ENCODE assay signal across 8 cellular contexts in the genomic region with DNA sequence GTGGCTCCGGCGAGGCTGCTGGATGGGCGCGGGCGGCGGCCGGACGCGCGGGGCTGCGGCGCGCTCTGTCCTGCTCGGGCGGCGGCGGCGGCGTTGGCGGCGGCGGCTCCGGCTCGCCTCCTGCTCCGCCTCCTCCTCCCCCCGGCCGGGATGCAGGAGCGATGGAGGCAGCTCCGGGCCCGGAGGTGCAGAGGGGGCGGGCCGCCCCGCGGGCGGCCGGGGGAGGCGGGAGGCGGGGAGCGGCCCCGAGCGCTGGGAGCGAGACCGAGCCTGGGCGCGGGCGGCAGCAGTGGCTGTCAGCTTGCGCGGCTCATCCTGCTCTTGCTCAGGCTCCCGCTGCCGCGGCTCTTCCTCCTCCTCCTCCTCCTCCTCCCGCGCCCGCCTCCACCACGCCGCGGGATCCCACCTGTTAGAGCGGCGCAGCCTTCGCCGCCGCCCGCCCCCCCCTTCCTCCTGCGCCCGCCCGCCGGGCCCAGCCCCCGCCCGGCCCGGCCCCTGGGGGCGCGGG. TPM values are rescaled to one million over a fixed set of nuclear protein-coding genes. Genes with fewer than 3 reads are reported as not detected.
DNase-seq lines count a peak whose midpoint lies in the region; ATAC-seq and TF ChIP-seq lines count a peak whose summit lies in the region.

A gene with protein sequence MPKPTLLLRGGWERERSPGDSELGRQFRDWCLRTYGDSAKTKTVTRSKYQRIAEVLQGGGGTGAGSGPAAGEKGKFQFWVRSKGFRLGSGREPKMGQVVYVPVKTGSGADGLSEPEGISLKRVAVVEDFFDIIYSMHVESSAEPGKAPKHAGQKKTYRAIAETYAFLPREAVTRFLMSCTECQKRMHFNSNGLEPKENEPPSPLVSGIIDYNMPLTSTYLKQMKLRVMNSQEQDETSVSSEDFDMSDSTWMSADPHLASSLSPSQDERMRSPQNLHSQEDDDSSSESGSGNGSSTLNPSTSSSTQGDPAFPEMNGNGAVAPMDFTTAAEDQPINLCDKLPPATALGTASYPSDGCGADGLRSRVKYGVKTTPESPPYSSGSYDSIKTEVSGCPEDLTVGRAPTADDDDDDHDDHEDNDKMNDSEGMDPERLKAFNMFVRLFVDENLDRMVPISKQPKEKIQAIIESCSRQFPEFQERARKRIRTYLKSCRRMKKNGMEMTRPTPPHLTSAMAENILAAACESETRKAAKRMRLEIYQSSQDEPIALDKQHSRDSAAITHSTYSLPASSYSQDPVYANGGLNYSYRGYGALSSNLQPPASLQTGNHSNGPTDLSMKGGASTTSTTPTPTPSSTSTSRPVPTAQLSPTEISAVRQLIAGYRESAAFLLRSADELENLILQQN (minus strand): TSS at position 323 of the 508 bp plus-strand sequence. CDS start 443 bp downstream, outside the sequence.

- H3K4me3 ChIP-seq in Peyer's patch (peak within 1 kb of the TSS; percentile 53 to 86 (median 67)), ovary (peak within 1 kb of the TSS; percentile 52)

- H3K27me3 ChIP-seq in Peyer's patch, result no peaks in the 10 kb centered on the region
- H3K27me3 ChIP-seq in ovary, result no peaks in the 10 kb centered on the region

- H3K36me3 ChIP-seq in Peyer's patch (no peaks in the 10 kb centered on the region), ovary (no peaks in the 10 kb centered on the region)

- H3K36me3 Mint-ChIP-seq in activated naive CD4-positive, alpha-beta T cell treated with anti-CD3 and anti-CD28 coated beads, Interleukin-2, amount 50 U/mL, for 72 hours, result no peaks in the 10 kb centered on the region

- H3K27ac ChIP-seq in Peyer's patch (peak within 1 kb of the TSS; percentile 50 to 78 (median 72)), ovary (peak within 1 kb of the TSS in 1 of 2 donors; percentile 4)

- 1% methylated on average over 53 to 71 of the region's 72 CpGs for WGBS in ovary, 3 donors

- H3K9me3 ChIP-seq in Peyer's patch (no peaks in the 10 kb centered on the region), ovary (no peaks in the 10 kb centered on the region)

- H3K4me1 ChIP-seq in Peyer's patch (peaks cover 0 to 38% (median 7%) of the 10 kb centered on the region in 4 donors), ovary (ENCODE audit: insufficient read depth) (peaks cover 6% of the 10 kb centered on the region)

- intact Hi-C loops in Right ventricle myocardium inferior (cut with DNase I), result no loop called here
- intact Hi-C loops in ovary (cut with DNase I), result no loop called here

- TF ChIP-seq CTCF in Peyer's patch (IDR thresholded peaks at IDR 0.05) (no peak), ovary (IDR thresholded peaks at IDR 0.05) (no peak)

- TF ChIP-seq EP300 in ovary (IDR thresholded peaks at IDR 0.05), result no peak

- no peak for TF ChIP-seq POLR2A in Peyer's patch (IDR thresholded peaks at IDR 0.05)
- TF ChIP-seq POLR2A in ovary (IDR thresholded peaks at IDR 0.05), result no peak

- peak; percentile 43 to 48 for ATAC-seq in activated naive CD4-positive, alpha-beta T cell treated with anti-CD3 and anti-CD28 coated beads, Interleukin-2, amount 50 U/mL, for 72 hours
- ATAC-seq in Right ventricle myocardium inferior (peak; percentile 30), HG02588 (IDR thresholded peaks at IDR 0.05; ENCODE audit: unreplicated experiment) (no peak), HG03039 (IDR thresholded peaks at IDR 0.05; ENCODE audit: unreplicated experiment) (no peak)

- H3K27ac Mint-ChIP-seq in activated naive CD4-positive, alpha-beta T cell treated with anti-CD3 and anti-CD28 coated beads, Interleukin-2, amount 50 U/mL, for 72 hours, result peak within 1 kb of the TSS; percentile 40 to 58

- no peaks in the 10 kb centered on the region for H3K9me3 Mint-ChIP-seq in activated naive CD4-positive, alpha-beta T cell treated with anti-CD3 and anti-CD28 coated beads, Interleukin-2, amount 50 U/mL, for 72 hours

- DNase-seq in stimulated activated CD4-positive, alpha-beta T cell treated with anti-CD3 and anti-CD28 coated beads, Interleukin-12 subunit alpha, Interleukin-12 subunit beta, amount 100 ng/mL, for 4 hours, result peak; percentile 42
- no peak for DNase-seq in stimulated activated CD4-positive, alpha-beta T cell treated with anti-CD3 and anti-CD28 coated beads, Interleukin-1b, Interleukin-23, amount 100 ng/mL, for 48 hours
- peak in 2 of 3 donors; percentile 23 to 54 for DNase-seq in Peyer's patch
- peak; percentile 42 to 66 for DNase-seq in activated naive CD4-positive, alpha-beta T cell treated with anti-CD3 and anti-CD28 coated beads, Interleukin-2, amount 50 U/mL, for 72 hours (ENCODE audit: low spot score in 2 of 2)
- DNase-seq in Right ventricle myocardium inferior (ENCODE audit: missing footprints), result no peak
- peak in 2 of 5 donors; percentile 39 to 51 for DNase-seq in ovary

RNA-seq across cellular contexts. Expression of the gene that starts here (rescaled TPM):
- total RNA-seq in Peyer's patch, result 100 to 1,000 TPM in 2 of 4 donors, 10 to 100 TPM in 2; 44.6 to 134 (median 109) TPM
- 10 to 100 TPM; 21.2 to 30.7 TPM for total RNA-seq in activated naive CD4-positive, alpha-beta T cell treated with anti-CD3 and anti-CD28 coated beads, Interleukin-2, amount 50 U/mL, for 72 hours
- 4.3 TPM for total RNA-seq in Right ventricle myocardium inferior
- 10 to 100 TPM in 5 of 7 donors, 1 to 10 TPM in 2; 3.3 to 17.1 (median 10.7) TPM for total RNA-seq in ovary
- 1 to 10 TPM; 3.8 to 7.6 TPM for polyA plus RNA-seq in ovary

Comparison
In these comparisons a context has a peak if more than half of its experiments do, and no peak if none do; other contexts are left out.
1. DNase-seq: peak in stimulated activated CD4-positive, alpha-beta T cell treated with anti-CD3 and anti-CD28 coated beads, Interleukin-12 subunit alpha, Interleukin-12 subunit beta, amount 100 ng/mL, for 4 hours (single experiment), Peyer's patch (2 of 3) and activated naive CD4-positive, alpha-beta T cell treated with anti-CD3 and anti-CD28 coated beads, Interleukin-2, amount 50 U/mL, for 72 hours (2 of 2); none in stimulated activated CD4-positive, alpha-beta T cell treated with anti-CD3 and anti-CD28 coated beads, Interleukin-1b, Interleukin-23, amount 100 ng/mL, for 48 hours (single experiment) and Right ventricle myocardium inferior (single experiment).
2. ATAC-seq: peak in activated naive CD4-positive, alpha-beta T cell treated with anti-CD3 and anti-CD28 coated beads, Interleukin-2, amount 50 U/mL, for 72 hours (2 of 2) and Right ventricle myocardium inferior (single experiment); none in HG02588 (single experiment) and HG03039 (single experiment).